1 cellular context compared by ENCODE assay signal in genomic region chr14:100778078-100778927, GRCh38.
TF ChIP-seq lines count a peak whose summit lies in the region.

No MANE protein-coding gene starts in this region.

TF ChIP-seq in K562, 482 proteins besides CTCF, POLR2A, EP300 and RAD21 (continued from another document):
- TF ChIP-seq, protein P1, sequence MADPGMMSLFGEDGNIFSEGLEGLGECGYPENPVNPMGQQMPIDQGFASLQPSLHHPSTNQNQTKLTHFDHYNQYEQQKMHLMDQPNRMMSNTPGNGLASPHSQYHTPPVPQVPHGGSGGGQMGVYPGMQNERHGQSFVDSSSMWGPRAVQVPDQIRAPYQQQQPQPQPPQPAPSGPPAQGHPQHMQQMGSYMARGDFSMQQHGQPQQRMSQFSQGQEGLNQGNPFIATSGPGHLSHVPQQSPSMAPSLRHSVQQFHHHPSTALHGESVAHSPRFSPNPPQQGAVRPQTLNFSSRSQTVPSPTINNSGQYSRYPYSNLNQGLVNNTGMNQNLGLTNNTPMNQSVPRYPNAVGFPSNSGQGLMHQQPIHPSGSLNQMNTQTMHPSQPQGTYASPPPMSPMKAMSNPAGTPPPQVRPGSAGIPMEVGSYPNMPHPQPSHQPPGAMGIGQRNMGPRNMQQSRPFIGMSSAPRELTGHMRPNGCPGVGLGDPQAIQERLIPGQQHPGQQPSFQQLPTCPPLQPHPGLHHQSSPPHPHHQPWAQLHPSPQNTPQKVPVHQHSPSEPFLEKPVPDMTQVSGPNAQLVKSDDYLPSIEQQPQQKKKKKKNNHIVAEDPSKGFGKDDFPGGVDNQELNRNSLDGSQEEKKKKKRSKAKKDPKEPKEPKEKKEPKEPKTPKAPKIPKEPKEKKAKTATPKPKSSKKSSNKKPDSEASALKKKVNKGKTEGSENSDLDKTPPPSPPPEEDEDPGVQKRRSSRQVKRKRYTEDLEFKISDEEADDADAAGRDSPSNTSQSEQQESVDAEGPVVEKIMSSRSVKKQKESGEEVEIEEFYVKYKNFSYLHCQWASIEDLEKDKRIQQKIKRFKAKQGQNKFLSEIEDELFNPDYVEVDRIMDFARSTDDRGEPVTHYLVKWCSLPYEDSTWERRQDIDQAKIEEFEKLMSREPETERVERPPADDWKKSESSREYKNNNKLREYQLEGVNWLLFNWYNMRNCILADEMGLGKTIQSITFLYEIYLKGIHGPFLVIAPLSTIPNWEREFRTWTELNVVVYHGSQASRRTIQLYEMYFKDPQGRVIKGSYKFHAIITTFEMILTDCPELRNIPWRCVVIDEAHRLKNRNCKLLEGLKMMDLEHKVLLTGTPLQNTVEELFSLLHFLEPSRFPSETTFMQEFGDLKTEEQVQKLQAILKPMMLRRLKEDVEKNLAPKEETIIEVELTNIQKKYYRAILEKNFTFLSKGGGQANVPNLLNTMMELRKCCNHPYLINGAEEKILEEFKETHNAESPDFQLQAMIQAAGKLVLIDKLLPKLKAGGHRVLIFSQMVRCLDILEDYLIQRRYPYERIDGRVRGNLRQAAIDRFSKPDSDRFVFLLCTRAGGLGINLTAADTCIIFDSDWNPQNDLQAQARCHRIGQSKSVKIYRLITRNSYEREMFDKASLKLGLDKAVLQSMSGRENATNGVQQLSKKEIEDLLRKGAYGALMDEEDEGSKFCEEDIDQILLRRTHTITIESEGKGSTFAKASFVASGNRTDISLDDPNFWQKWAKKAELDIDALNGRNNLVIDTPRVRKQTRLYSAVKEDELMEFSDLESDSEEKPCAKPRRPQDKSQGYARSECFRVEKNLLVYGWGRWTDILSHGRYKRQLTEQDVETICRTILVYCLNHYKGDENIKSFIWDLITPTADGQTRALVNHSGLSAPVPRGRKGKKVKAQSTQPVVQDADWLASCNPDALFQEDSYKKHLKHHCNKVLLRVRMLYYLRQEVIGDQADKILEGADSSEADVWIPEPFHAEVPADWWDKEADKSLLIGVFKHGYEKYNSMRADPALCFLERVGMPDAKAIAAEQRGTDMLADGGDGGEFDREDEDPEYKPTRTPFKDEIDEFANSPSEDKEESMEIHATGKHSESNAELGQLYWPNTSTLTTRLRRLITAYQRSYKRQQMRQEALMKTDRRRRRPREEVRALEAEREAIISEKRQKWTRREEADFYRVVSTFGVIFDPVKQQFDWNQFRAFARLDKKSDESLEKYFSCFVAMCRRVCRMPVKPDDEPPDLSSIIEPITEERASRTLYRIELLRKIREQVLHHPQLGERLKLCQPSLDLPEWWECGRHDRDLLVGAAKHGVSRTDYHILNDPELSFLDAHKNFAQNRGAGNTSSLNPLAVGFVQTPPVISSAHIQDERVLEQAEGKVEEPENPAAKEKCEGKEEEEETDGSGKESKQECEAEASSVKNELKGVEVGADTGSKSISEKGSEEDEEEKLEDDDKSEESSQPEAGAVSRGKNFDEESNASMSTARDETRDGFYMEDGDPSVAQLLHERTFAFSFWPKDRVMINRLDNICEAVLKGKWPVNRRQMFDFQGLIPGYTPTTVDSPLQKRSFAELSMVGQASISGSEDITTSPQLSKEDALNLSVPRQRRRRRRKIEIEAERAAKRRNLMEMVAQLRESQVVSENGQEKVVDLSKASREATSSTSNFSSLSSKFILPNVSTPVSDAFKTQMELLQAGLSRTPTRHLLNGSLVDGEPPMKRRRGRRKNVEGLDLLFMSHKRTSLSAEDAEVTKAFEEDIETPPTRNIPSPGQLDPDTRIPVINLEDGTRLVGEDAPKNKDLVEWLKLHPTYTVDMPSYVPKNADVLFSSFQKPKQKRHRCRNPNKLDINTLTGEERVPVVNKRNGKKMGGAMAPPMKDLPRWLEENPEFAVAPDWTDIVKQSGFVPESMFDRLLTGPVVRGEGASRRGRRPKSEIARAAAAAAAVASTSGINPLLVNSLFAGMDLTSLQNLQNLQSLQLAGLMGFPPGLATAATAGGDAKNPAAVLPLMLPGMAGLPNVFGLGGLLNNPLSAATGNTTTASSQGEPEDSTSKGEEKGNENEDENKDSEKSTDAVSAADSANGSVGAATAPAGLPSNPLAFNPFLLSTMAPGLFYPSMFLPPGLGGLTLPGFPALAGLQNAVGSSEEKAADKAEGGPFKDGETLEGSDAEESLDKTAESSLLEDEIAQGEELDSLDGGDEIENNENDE (IDR thresholded peaks at IDR 0.05; ENCODE audit: low read depth, low read length) = no peak
- TF ChIP-seq ZNF318 (IDR thresholded peaks at IDR 0.05; ENCODE audit: borderline replicate concordance in 1 of 2, low read depth in 1 of 2) (no peak), ZNF445 (CRISPR knock-in tag; IDR thresholded peaks at IDR 0.05; ENCODE audit: low read depth) (no peak), ZKSCAN8 (CRISPR knock-in tag; IDR thresholded peaks at IDR 0.05) (no peak), ZNF133 (CRISPR knock-in tag; IDR thresholded peaks at IDR 0.05) (no peak), TAL1 (IDR thresholded peaks at IDR 0.05) (no peak), ZNF830 (CRISPR knock-in tag; IDR thresholded peaks at IDR 0.05) (no peak), NR2C1 (IDR thresholded peaks at IDR 0.05) (no peak), NR2C1 (tag; IDR thresholded peaks at IDR 0.05) (no peak)
- TF ChIP-seq, protein P2, sequence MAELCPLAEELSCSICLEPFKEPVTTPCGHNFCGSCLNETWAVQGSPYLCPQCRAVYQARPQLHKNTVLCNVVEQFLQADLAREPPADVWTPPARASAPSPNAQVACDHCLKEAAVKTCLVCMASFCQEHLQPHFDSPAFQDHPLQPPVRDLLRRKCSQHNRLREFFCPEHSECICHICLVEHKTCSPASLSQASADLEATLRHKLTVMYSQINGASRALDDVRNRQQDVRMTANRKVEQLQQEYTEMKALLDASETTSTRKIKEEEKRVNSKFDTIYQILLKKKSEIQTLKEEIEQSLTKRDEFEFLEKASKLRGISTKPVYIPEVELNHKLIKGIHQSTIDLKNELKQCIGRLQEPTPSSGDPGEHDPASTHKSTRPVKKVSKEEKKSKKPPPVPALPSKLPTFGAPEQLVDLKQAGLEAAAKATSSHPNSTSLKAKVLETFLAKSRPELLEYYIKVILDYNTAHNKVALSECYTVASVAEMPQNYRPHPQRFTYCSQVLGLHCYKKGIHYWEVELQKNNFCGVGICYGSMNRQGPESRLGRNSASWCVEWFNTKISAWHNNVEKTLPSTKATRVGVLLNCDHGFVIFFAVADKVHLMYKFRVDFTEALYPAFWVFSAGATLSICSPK (IDR thresholded peaks at IDR 0.05; ENCODE audit: borderline replicate concordance) = no peak
